ENCODE assay signal across 16 cellular contexts in the genomic region with DNA sequence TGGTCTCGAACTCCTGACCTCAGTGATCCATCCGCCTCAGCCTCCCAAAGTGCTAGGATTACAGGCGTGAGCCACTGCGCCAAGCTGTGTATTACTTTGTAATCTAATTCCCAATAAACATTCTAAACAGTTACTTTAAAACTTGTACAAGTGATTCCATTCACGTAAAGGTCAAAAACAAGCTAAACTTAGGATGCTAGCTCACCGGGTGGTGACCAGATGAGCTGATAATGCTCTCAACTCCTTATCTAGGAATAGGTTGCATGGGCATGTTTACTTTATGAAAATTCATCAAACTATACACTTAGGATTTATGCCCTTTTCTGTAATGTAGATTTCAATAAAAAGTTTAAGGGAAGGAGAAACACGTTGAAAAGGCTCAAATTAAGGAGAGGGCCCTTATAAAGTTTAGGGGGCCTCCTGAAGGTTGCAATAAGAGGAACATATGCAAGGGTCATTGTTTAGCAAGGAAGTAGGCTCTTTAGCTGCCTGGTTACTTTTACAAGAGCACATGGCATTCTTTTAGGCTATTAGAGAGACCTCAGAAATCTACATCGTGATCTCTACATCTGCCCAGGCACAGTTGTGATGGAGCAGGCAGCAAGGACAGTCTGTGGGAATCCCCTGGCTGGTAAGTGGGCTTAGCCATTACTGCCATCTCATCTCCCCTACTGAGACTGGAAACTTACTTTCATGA. TPM values are rescaled to one million over a fixed set of nuclear protein-coding genes. Genes with fewer than 3 reads are reported as not detected.
DNase-seq lines count a peak whose midpoint lies in the region; ATAC-seq, FAIRE-seq and TF ChIP-seq lines count a peak whose summit lies in the region.
"Had no signal": no experiment of that assay in that cellular context is flagged by ENCODE, and none has a peak within 500 bp of the region (broad histone marks: within the 10 kb centered on the region; RNA-seq: fewer than 3 reads in every experiment).

No MANE protein-coding gene starts in this region.

- POLR2A ChIA-PET in K562 (lab: Yijun Ruan, JAX), result interaction anchor here (0.6 to 2.4 kb wide), 5 partner anchors 8 to 16 kb away, joined by 3 to 10 read pairs (median 5); partner anchors contain the start of gene CDR2

- peaks cover 82% of the 10 kb centered on the region for H3K79me2 ChIP-seq in MM.1S (ENCODE audit: low read length)
- peaks cover 17% of the 10 kb centered on the region; the same call in 2 of the 3 replicates for H3K79me2 ChIP-seq in K562 (ENCODE audit: control insufficient read depth, insufficient read depth, low read length)

- H3K9me3 Mint-ChIP-seq in activated T-cell treated with anti-CD3 and anti-CD28 coated beads, Interleukin-2, amount 50 U/mL, for 24 hours, result no peaks in the 10 kb centered on the region

- H3K4me2 ChIP-seq in MM.1S (ENCODE audit: low read depth, low read length), result no peak overlapping the region
- H3K4me2 ChIP-seq in K562 (ENCODE audit: insufficient read depth, low read length), result no peak overlapping the region; the same call in 1 of the 2 replicates

- no peak for DNase-seq in activated T-cell treated with anti-CD3 and anti-CD28 coated beads, Interleukin-2, amount 50 U/mL, for 24 hours
- DNase-seq in activated T-cell treated with anti-CD3 and anti-CD28 coated beads for 4 hours, result no peak
- peak; percentile 32 for DNase-seq in MM.1S
- no peak for DNase-seq in K562 (ENCODE audit: extremely low read depth in 1 of 4, low spot score in 3 of 4)
- DNase-seq in stimulated activated naive CD8-positive, alpha-beta T cell treated with anti-CD3 and anti-CD28 coated beads, Interleukin-15, Interleukin-2, amounts not matched to agents 100 U/mL and 50 U/mL, for 24 hours, result peak; percentile 23
- DNase-seq in ovary, result no peak
- DNase-seq in NOMO-1 (lab: John Stamatoyannopoulos, UW; ENCODE audit: unreplicated experiment in 2 of 2), result no peak
- no peak for DNase-seq in NCI-H2107 treated with DMSO at 0.1 percent for 48 hours (lab: John Stamatoyannopoulos, UW; ENCODE audit: unreplicated experiment)
- DNase-seq: activated CD4-positive, CD25-positive, alpha-beta regulatory T cell; activated gamma-delta T cell; central memory CD4-positive, alpha-beta T cell; NCI-H446; posterior cingulate gyrus; stimulated activated CD4-positive, alpha-beta T cell treated with anti-CD3 and anti-CD28 coated beads, Interleukin-12 subunit alpha, Interleukin-12 subunit beta, amount 100 ng/mL, for 4 hours had no signal

- intact Hi-C loops in K562 (cut with micrococcal nuclease) (no loop called here), ovary (cut with DNase I) (no loop called here)

- H3K9me1 ChIP-seq in K562 (ENCODE audit: control insufficient read depth, insufficient read depth, low read length), result peaks cover 3% of the 10 kb centered on the region

- peak; percentile 61 for ATAC-seq in K562
- peak; percentile 62 for ATAC-seq in stimulated activated naive CD8-positive, alpha-beta T cell treated with anti-CD3 and anti-CD28 coated beads, Interleukin-15, Interleukin-2, amounts not matched to agents 100 U/mL and 50 U/mL, for 24 hours

- H3K9me3 ChIP-seq in MM.1S (replicated peaks; ENCODE audit: insufficient read depth, low read length), result no peaks in the 10 kb centered on the region
- no peaks in the 10 kb centered on the region for H3K9me3 ChIP-seq in K562 (replicated peaks; ENCODE audit: control insufficient read depth, insufficient read depth, low read depth, low read length)
- H3K9me3 ChIP-seq in ovary, result no peaks in the 10 kb centered on the region
- H3K9me3 ChIP-seq: suprapubic skin had no signal

- no peak for FAIRE-seq in K562 (lab: Jason Lieb, UNC)
- FAIRE-seq: islet of Langerhans had no signal

- TF ChIP-seq EP300 in K562 (IDR thresholded peaks at IDR 0.05; ENCODE audit: low read length) (no peak), ovary (IDR thresholded peaks at IDR 0.05) (no peak)

- no peak for TF ChIP-seq CTCF in MM.1S (IDR thresholded peaks at IDR 0.05; ENCODE audit: low read length)
- no peak for TF ChIP-seq CTCF in K562 (IDR thresholded peaks at IDR 0.05 in 2 of 3, conservative IDR thresholded peaks at IDR 0.05 in 1 of 3; ENCODE audit: insufficient read depth in 2 of 3, low read depth in 1 of 3, low read length in 3 of 3)
- no peak for TF ChIP-seq CTCF in ovary (IDR thresholded peaks at IDR 0.05)

- H3K27me3 ChIP-seq in MM.1S (replicated peaks; ENCODE audit: insufficient read depth, low read length) (no peaks in the 10 kb centered on the region), K562 (ENCODE audit: control insufficient read depth in 2 of 2, insufficient read depth in 2 of 2, low read length in 2 of 2) (no peaks in the 10 kb centered on the region), ovary (no peaks in the 10 kb centered on the region)
- H3K27me3 ChIP-seq: suprapubic skin had no signal

- no peak for TF ChIP-seq POLR2A in K562 (conservative IDR thresholded peaks at IDR 0.05)
- TF ChIP-seq POLR2A in ovary (IDR thresholded peaks at IDR 0.05), result no peak

- H3K9me2 ChIP-seq in MM.1S (replicated peaks; ENCODE audit: insufficient read depth, low read length), result no peaks in the 10 kb centered on the region

- H3K36me3 Mint-ChIP-seq in activated T-cell treated with anti-CD3 and anti-CD28 coated beads, Interleukin-2, amount 50 U/mL, for 24 hours (ENCODE audit: low read depth), result peaks cover 80% of the 10 kb centered on the region

- H2AFZ ChIP-seq in MM.1S (ENCODE audit: low read length) (no peak overlapping the region), K562 (ENCODE audit: low read depth, low read length) (no peak overlapping the region)

- WGBS in K562 (ENCODE audit: insufficient coverage, low coverage, missing lambda C conversion rate), result 61% methylated on average over 8 of the region's 8 CpGs
- whole genome bisulfite sequencing in ovary, 3 donors, result 89 to 91% (median 90%) methylated on average over 8 of the region's 8 CpGs

- H4K20me1 ChIP-seq in MM.1S (ENCODE audit: insufficient read depth, low read length) (no peaks in the 10 kb centered on the region), K562 (replicated peaks; ENCODE audit: control insufficient read depth, insufficient read depth, low read length) (no peaks in the 10 kb centered on the region)

- CTCF ChIA-PET in K562 (lab: Yijun Ruan, JAX; ENCODE audit: low intra/inter-chr PET ratio), result interaction anchor here (0.5 kb wide), 1 partner anchor 60 kb away, joined by 3 read pairs; no protein-coding TSS in a partner anchor

- peaks cover 31% of the 10 kb centered on the region for H3F3A ChIP-seq in MM.1S (ENCODE audit: insufficient read depth, low read length)

- H3K27ac ChIP-seq in MM.1S (ENCODE audit: low read length) (no peak overlapping the region), K562 (ENCODE audit: extremely low read depth, low read depth, low read length) (peak overlapping the region; percentile 31; the same call in 1 of the 3 replicates), ovary (no peak overlapping the region)
- H3K27ac ChIP-seq: suprapubic skin had no signal

- no TSS peak for BruUV-seq in K562 (replicated peaks; lab: Mats Ljungman, UMichigan)

- H3K9ac ChIP-seq in MM.1S (ENCODE audit: low read length) (no peak overlapping the region), K562 (ENCODE audit: insufficient read depth in 1 of 2, low read depth in 2 of 2, low read length in 2 of 2) (no peak overlapping the region)

- no peaks in the 10 kb centered on the region for H3K27me3 Mint-ChIP-seq in activated T-cell treated with anti-CD3 and anti-CD28 coated beads, Interleukin-2, amount 50 U/mL, for 24 hours

- in situ Hi-C loops in K562 (cut with MboI), result no loop called here

- H3K36me3 ChIP-seq in MM.1S (replicated peaks; ENCODE audit: insufficient read depth, low read length) (peaks cover 14% of the 10 kb centered on the region; the same call in 1 of the 2 replicates), K562 (ENCODE audit: control insufficient read depth, insufficient read depth, low read length) (peaks cover 66% of the 10 kb centered on the region), ovary (no peaks in the 10 kb centered on the region)

- H3K4me3 Mint-ChIP-seq in activated T-cell treated with anti-CD3 and anti-CD28 coated beads, Interleukin-2, amount 50 U/mL, for 24 hours, result no peak overlapping the region

- H3K4me1 ChIP-seq in MM.1S (ENCODE audit: low read length) (peaks cover 28% of the 10 kb centered on the region), K562 (replicated peaks in 1 of 2; ENCODE audit: control insufficient read depth in 2 of 2, insufficient read depth in 2 of 2, low read length in 2 of 2) (peaks cover 0 to 7% of the 10 kb centered on the region in 2 experiments; a peak in 3 of 5 replicates), ovary (ENCODE audit: insufficient read depth) (no peaks in the 10 kb centered on the region)
- H3K4me1 ChIP-seq: suprapubic skin had no signal

- H3K4me1 Mint-ChIP-seq in activated T-cell treated with anti-CD3 and anti-CD28 coated beads, Interleukin-2, amount 50 U/mL, for 24 hours (ENCODE audit: low read depth), result peaks cover 71% of the 10 kb centered on the region

- H3K4me3 ChIP-seq in MM.1S (ENCODE audit: low read length) (no peak overlapping the region), K562 (no peak overlapping the region), ovary (no peak overlapping the region)
- H3K4me3 ChIP-seq: suprapubic skin had no signal

- TF ChIP-seq RAD21 in K562 (CRISPR knock-in tag; conservative IDR thresholded peaks at IDR 0.05 in 1 of 2, IDR thresholded peaks at IDR 0.05 in 1 of 2), result no peak

- H3K27ac Mint-ChIP-seq in activated T-cell treated with anti-CD3 and anti-CD28 coated beads, Interleukin-2, amount 50 U/mL, for 24 hours, result peak overlapping the region; percentile 84

RNA-seq across cellular contexts. Expression of gene CDR2, which starts 13.3 kb away (rescaled TPM):
- 15.8 and 27.5 TPM in 2 replicates for total RNA-seq in K562 (2011; cell fraction: chromatin; rRNA removed; ENCODE audit: low replicate concordance)
- 14.7 and 18.3 TPM in 2 replicates for total RNA-seq in K562 (2011; cell fraction: nucleolus; rRNA removed)
- total RNA-seq in K562 (2011; cell fraction: nucleoplasm; rRNA removed), result 14.1 and 15.6 TPM in 2 replicates
- total RNA-seq in K562 (2014; rRNA removed) (18.9 and 20.5 TPM in 2 replicates), K562 (2014; rRNA removed; fragmentation: Illumina TruSeq; extraction: Trizol) (19.9 and 20.1 TPM in 2 replicates), K562 (2015; rRNA removed; fragmentation: Illumina TruSeq; extraction: Trizol) (18.6 and 21.9 TPM in 2 replicates), K562 (2021) (22.1 and 23.1 TPM in 2 replicates), ovary (10 to 100 TPM; 14.3 to 30.3 (median 23.7) TPM)
- polyA plus RNA-seq in K562 (2011; rRNA removed) (25.6 and 30.3 TPM in 2 replicates), K562 (2014; fragmentation: Illumina TruSeq; extraction: Trizol) (26.3 and 27.9 TPM in 2 replicates), K562 (2014; fragmentation: Nextera tagmentation; extraction: Ambion mirVana) (1 to 10 TPM; 4.6 to 5.3 TPM), K562 (2014; rRNA removed) (21.7 and 23.0 TPM in 2 replicates), ovary (10 to 100 TPM; 12.7 to 22.9 TPM)
- polyA plus RNA-seq in K562 (2011; cell fraction: cytosol; rRNA removed), result 12.0 and 18.5 TPM in 2 replicates
- polyA plus RNA-seq in K562 (2011; cell fraction: nucleus; rRNA removed), result 8.0 and 10.4 TPM in 2 replicates
- 14.9 and 15.5 TPM in 2 replicates for polyA plus RNA-seq in K562 (2012)
- 37.9 and 40.4 TPM in 2 replicates for polyA minus RNA-seq in K562 (2011; rRNA and poly(A)+ RNA removed)
- 17.8 and 20.6 TPM in 2 replicates for polyA minus RNA-seq in K562 (2011; cell fraction: cytosol; rRNA and poly(A)+ RNA removed)
- polyA minus RNA-seq in K562 (2011; cell fraction: nucleus; rRNA and poly(A)+ RNA removed), result 9.7 and 11.4 TPM in 2 replicates

Comparison
In these comparisons a context has a peak if more than half of its experiments do, and no peak if none do; other contexts are left out.
1. DNase-seq: peak in MM.1S (single experiment) and stimulated activated naive CD8-positive, alpha-beta T cell treated with anti-CD3 and anti-CD28 coated beads, Interleukin-15, Interleukin-2, amounts not matched to agents 100 U/mL and 50 U/mL, for 24 hours (single experiment); none in activated T-cell treated with anti-CD3 and anti-CD28 coated beads, Interleukin-2, amount 50 U/mL, for 24 hours (single experiment), activated T-cell treated with anti-CD3 and anti-CD28 coated beads for 4 hours (single experiment), K562 (0 of 4), ovary (0 of 5), NOMO-1 (0 of 2) and NCI-H2107 treated with DMSO at 0.1 percent for 48 hours (single experiment).